In the genomic region with DNA sequence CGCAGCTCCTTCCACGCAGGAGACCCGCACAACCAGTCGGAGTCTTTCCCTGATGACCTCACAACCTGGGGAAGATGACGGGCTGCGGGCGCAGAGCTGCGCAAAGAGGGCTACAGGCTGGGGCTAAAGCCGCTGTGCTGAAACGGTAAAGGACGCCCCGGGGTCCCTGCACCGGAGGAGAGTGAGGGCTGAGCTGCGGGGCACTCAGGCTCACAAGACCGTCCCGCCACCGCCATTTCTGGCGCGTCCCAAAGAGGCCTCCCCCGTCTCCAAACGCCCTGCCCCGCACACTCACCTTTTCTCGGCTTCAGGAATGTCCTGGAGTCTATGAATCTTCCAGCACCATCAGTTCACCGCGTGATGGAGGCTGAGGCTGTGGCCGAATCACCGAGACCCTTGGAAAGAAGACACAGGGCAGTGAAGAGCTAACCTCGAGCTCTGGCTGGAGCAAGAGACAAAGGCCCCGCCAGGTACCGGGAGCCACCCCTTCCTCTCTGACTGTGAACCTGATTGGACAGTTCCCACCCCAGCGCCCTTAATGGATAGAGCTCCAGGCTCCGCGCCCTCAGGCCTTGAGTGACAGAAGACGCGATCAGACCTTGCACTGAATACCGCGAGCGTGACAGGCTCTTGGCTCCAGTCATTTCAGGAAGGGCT, we compare ENCODE assay signal across 8 cellular contexts. TPM values are rescaled to one million over a fixed set of nuclear protein-coding genes. Genes with fewer than 3 reads are reported as not detected.
A peak's percentile ranks its signal among the peaks of the same experiment; 100 is the strongest.
DNase-seq lines count a peak whose midpoint lies in the region; ATAC-seq, FAIRE-seq and TF ChIP-seq lines count a peak whose summit lies in the region.

No MANE protein-coding gene starts in this region.

- peaks cover 24% of the 10 kb centered on the region for H3K9me3 Mint-ChIP-seq in dendritic cell treated with granulocyte-macrophage colony-stimulating factor and Interleukin-4, amounts not matched to agents 40 ng/mL and 50 ng/mL, for 4 days
- H3K9me3 Mint-ChIP-seq in naive B cell: peaks cover 0 to 12% (median 5%) of the 10 kb centered on the region in 7 donors

- H3K4me1 ChIP-seq in right lobe of liver (no peaks in the 10 kb centered on the region), HepG2 (ENCODE audit: insufficient read depth, low read length) (no peaks in the 10 kb centered on the region), SJCRH30 (no peaks in the 10 kb centered on the region)

- H2AFZ ChIP-seq in HepG2 (ENCODE audit: low read length) (no peak overlapping the region), SU-DHL-6 (ENCODE audit: low read depth, low read length, severe bottlenecking) (peak overlapping the region; percentile 76)

- peaks cover 8% of the 10 kb centered on the region for H3K27me3 Mint-ChIP-seq in dendritic cell treated with granulocyte-macrophage colony-stimulating factor and Interleukin-4, amounts not matched to agents 40 ng/mL and 50 ng/mL, for 4 days
- peaks cover 0 to 4% (median 0%) of the 10 kb centered on the region in 3 donors for H3K27me3 Mint-ChIP-seq in naive B cell

- no TSS peak for BruUV-seq in HepG2 (replicated peaks; lab: Mats Ljungman, UMichigan)

- H4K20me1 ChIP-seq in HepG2 (ENCODE audit: insufficient read depth, low read length): no peaks in the 10 kb centered on the region
- no peaks in the 10 kb centered on the region for H4K20me1 ChIP-seq in SU-DHL-6 (ENCODE audit: low read depth, low read length)

- H3K36me3 Mint-ChIP-seq in dendritic cell treated with granulocyte-macrophage colony-stimulating factor and Interleukin-4, amounts not matched to agents 40 ng/mL and 50 ng/mL, for 4 days (ENCODE audit: low read depth): peaks cover 9% of the 10 kb centered on the region
- H3K36me3 Mint-ChIP-seq in naive B cell: peaks cover 0 to 6% of the 10 kb centered on the region in 2 donors

- TF ChIP-seq EP300 in HepG2 (IDR thresholded peaks at IDR 0.05; ENCODE audit: low read depth in 2 of 2, low read length in 2 of 2) (no peak), HepG2 (CRISPR knock-in tag; IDR thresholded peaks at IDR 0.05; ENCODE audit: borderline replicate concordance) (no peak)

- intact Hi-C loops in right lobe of liver (cut with DNase I) (no loop called here), HepG2 (cut with micrococcal nuclease; ENCODE audit: unreplicated experiment) (no loop called here)
- intact Hi-C loops in dendritic cell treated with granulocyte-macrophage colony-stimulating factor and Interleukin-4, amounts not matched to agents 40 ng/mL and 50 ng/mL, for 4 days (cut with micrococcal nuclease): no loop called here

- no peaks in the 10 kb centered on the region for H3K9me2 ChIP-seq in SU-DHL-6 (replicated peaks; ENCODE audit: insufficient read depth, low read length)

- no peak overlapping the region for H3K27ac ChIP-seq in right lobe of liver
- no peak overlapping the region for H3K27ac ChIP-seq in HepG2 (ENCODE audit: extremely low read length, insufficient read depth, low read length)
- H3K27ac ChIP-seq in SU-DHL-6 (ENCODE audit: low read depth, low read length): peak overlapping the region; percentile 37; the same call in 1 of the 2 replicates
- no peak overlapping the region for H3K27ac ChIP-seq in SJCRH30

- no peak overlapping the region for H3K4me2 ChIP-seq in HepG2 (ENCODE audit: low read depth, low read length)
- peak overlapping the region; percentile 63 for H3K4me2 ChIP-seq in SU-DHL-6 (ENCODE audit: low read depth, low read length, poor library complexity, severe bottlenecking)

- H3K27me3 ChIP-seq in right lobe of liver (no peaks in the 10 kb centered on the region), HepG2 (ENCODE audit: control insufficient read depth in 1 of 2, insufficient read depth in 2 of 2, low read length in 2 of 2) (no peaks in the 10 kb centered on the region), SU-DHL-6 (ENCODE audit: low read length) (no peaks in the 10 kb centered on the region), SJCRH30 (no peaks in the 10 kb centered on the region)

- no peak for DNase-seq in right lobe of liver
- DNase-seq in HepG2 (ENCODE audit: low spot score): no peak
- peak; percentile 26 for DNase-seq in naive B cell
- no peak for DNase-seq in SJCRH30
- no peak for DNase-seq in mesenteric fat pad (ENCODE audit: low spot score)

- no peaks in the 10 kb centered on the region for H3K9me3 ChIP-seq in right lobe of liver
- peaks cover 46% of the 10 kb centered on the region for H3K9me3 ChIP-seq in HepG2 (ENCODE audit: low read length)
- no peaks in the 10 kb centered on the region for H3K9me3 ChIP-seq in SU-DHL-6 (ENCODE audit: insufficient read depth, low read length)
- no peaks in the 10 kb centered on the region for H3K9me3 ChIP-seq in SJCRH30 (replicated peaks)

- H3K4me3 Mint-ChIP-seq in dendritic cell treated with granulocyte-macrophage colony-stimulating factor and Interleukin-4, amounts not matched to agents 40 ng/mL and 50 ng/mL, for 4 days: peak overlapping the region; percentile 69
- H3K4me3 Mint-ChIP-seq in naive B cell: peak overlapping the region; percentile 86 to 99 (median 90)

- H3K9ac ChIP-seq in HepG2 (ENCODE audit: insufficient read depth, low read depth, low read length) (no peak overlapping the region), SU-DHL-6 (ENCODE audit: low read length) (peak overlapping the region; percentile 73)

- in situ Hi-C loops in HepG2 (cut with HindIII; ENCODE audit: extremely low pct_ligation_motif_present, low pct_unique_long_range_greater_than_20kb): no loop called here

- FAIRE-seq in HepG2 (lab: Jason Lieb, UNC): no peak

- H3K4me3 ChIP-seq in right lobe of liver (no peak overlapping the region), HepG2 (replicated peaks in 1 of 3; ENCODE audit: insufficient read depth in 1 of 3, low read depth in 2 of 3, low read length in 3 of 3) (no peak overlapping the region), SU-DHL-6 (ENCODE audit: insufficient read depth, low read length, poor library complexity, severe bottlenecking) (peak overlapping the region; percentile 83), SJCRH30 (no peak overlapping the region)

- H3K36me3 ChIP-seq in right lobe of liver: no peaks in the 10 kb centered on the region
- no peaks in the 10 kb centered on the region for H3K36me3 ChIP-seq in HepG2 (replicated peaks in 1 of 2; ENCODE audit: control insufficient read depth in 1 of 2, insufficient read depth in 2 of 2, low read length in 2 of 2)
- no peaks in the 10 kb centered on the region for H3K36me3 ChIP-seq in SU-DHL-6 (ENCODE audit: low read length)
- H3K36me3 ChIP-seq in SJCRH30: no peaks in the 10 kb centered on the region

- peak overlapping the region; percentile 25 for H3K27ac Mint-ChIP-seq in dendritic cell treated with granulocyte-macrophage colony-stimulating factor and Interleukin-4, amounts not matched to agents 40 ng/mL and 50 ng/mL, for 4 days
- H3K27ac Mint-ChIP-seq in naive B cell: peak overlapping the region in 4 of 6 donors; percentile 1 to 93 (median 50)

- ATAC-seq in right lobe of liver: peak; percentile 35 to 68 (median 62)
- no peak for ATAC-seq in HepG2
- ATAC-seq in naive B cell (ENCODE audit: low read depth in 2 of 2): peak; percentile 92 to 97
- ATAC-seq in GM21390 (IDR thresholded peaks at IDR 0.05; ENCODE audit: unreplicated experiment): no peak

- no peaks in the 10 kb centered on the region for H3K79me2 ChIP-seq in HepG2 (ENCODE audit: insufficient read depth, low read length)
- peaks cover 14% of the 10 kb centered on the region; the same call in 1 of the 2 replicates for H3K79me2 ChIP-seq in SU-DHL-6 (ENCODE audit: insufficient read depth, low read length)

- POLR2A ChIA-PET in HepG2 (lab: Yijun Ruan, JAX): no interaction called here

- no peak for TF ChIP-seq CTCF in right lobe of liver (IDR thresholded peaks at IDR 0.05)
- no peak for TF ChIP-seq CTCF in HepG2 (CRISPR knock-in tag; IDR thresholded peaks at IDR 0.05)
- no peak for TF ChIP-seq CTCF in SU-DHL-6 (IDR thresholded peaks at IDR 0.05; ENCODE audit: insufficient read depth, low read length, poor library complexity, severe bottlenecking)

- H3F3A ChIP-seq in SU-DHL-6 (ENCODE audit: insufficient read depth): no peaks in the 10 kb centered on the region

- TF ChIP-seq POLR2A in right lobe of liver (IDR thresholded peaks at IDR 0.05) (no peak), HepG2 (IDR thresholded peaks at IDR 0.05; ENCODE audit: insufficient read depth in 1 of 2, low read depth in 2 of 2, low read length in 2 of 2) (no peak)

- CTCF ChIA-PET in HepG2 (lab: Yijun Ruan, JAX; ENCODE audit: low intra/inter-chr PET ratio, low total read pairs): no interaction called here

- no peak for TF ChIP-seq RAD21 in HepG2 (CRISPR knock-in tag; IDR thresholded peaks at IDR 0.05)

- H3K4me1 Mint-ChIP-seq in dendritic cell treated with granulocyte-macrophage colony-stimulating factor and Interleukin-4, amounts not matched to agents 40 ng/mL and 50 ng/mL, for 4 days (ENCODE audit: low read depth): peaks cover 11% of the 10 kb centered on the region
- peaks cover 11 to 13% (median 11%) of the 10 kb centered on the region in 3 donors for H3K4me1 Mint-ChIP-seq in naive B cell

- 8% methylated on average over 25 of the region's 38 CpGs for whole genome bisulfite sequencing in right lobe of liver (ENCODE audit: insufficient coverage, low coverage, low lambda C conversion rate, missing lambda C conversion rate)
- 61% methylated on average over 28 of the region's 38 CpGs for WGBS in HepG2 (ENCODE audit: low lambda C conversion rate)

RNA-seq across cellular contexts. Expression of a gene that starts 41.8 kb away (rescaled TPM):
- total RNA-seq in right lobe of liver (1 to 10 TPM; 4.8 to 9.6 (median 7.6) TPM), HepG2 (2016; rRNA removed; fragmentation: Illumina TruSeq; extraction: Trizol) (3.3 and 5.9 TPM in 2 replicates), mesenteric fat pad (7.0 TPM)
- total RNA-seq in HepG2 (2016; cell fraction: cytosol; rRNA removed; fragmentation: Illumina TruSeq; extraction: Trizol; ENCODE audit: low read depth): 1.6 and 1.7 TPM in 2 replicates
- 4.3 and 4.7 TPM in 2 replicates for total RNA-seq in HepG2 (2016; cell fraction: insoluble cytoplasmic fraction; rRNA removed; fragmentation: Illumina TruSeq; extraction: Trizol)
- total RNA-seq in HepG2 (2016; cell fraction: membrane; rRNA removed; fragmentation: Illumina TruSeq; extraction: Trizol): 5.2 and 5.4 TPM in 2 replicates
- total RNA-seq in HepG2 (2016; cell fraction: nucleus; rRNA removed; fragmentation: Illumina TruSeq; extraction: Trizol): 5.0 and 5.5 TPM in 2 replicates
- polyA plus RNA-seq in HepG2 (2011; rRNA removed) (3.2 and 3.4 TPM in 2 replicates), naive B cell (ENCODE audit: low read depth in 6 of 6) (10 to 100 TPM; 21.3 to 31.8 (median 25.9) TPM)
- 2.7 and 3.3 TPM in 2 replicates for polyA plus RNA-seq in HepG2 (2011; cell fraction: cytosol; rRNA removed)
- 4.4 and 5.2 TPM in 2 replicates for polyA plus RNA-seq in HepG2 (2011; cell fraction: nucleus; rRNA removed)
- 1.8 and 2.8 TPM in 2 replicates for polyA plus RNA-seq in HepG2 (2012)
- polyA plus RNA-seq in HepG2 (2016; cell fraction: cytosol; fragmentation: Illumina TruSeq; extraction: Trizol; ENCODE audit: low read depth): 1.7 and 1.8 TPM in 2 replicates
- polyA plus RNA-seq in HepG2 (2016; cell fraction: insoluble cytoplasmic fraction; fragmentation: Illumina TruSeq; extraction: Trizol; ENCODE audit: low read depth): 3.7 and 4.1 TPM in 2 replicates
- 3.3 and 3.7 TPM in 2 replicates for polyA plus RNA-seq in HepG2 (2016; cell fraction: membrane; fragmentation: Illumina TruSeq; extraction: Trizol; ENCODE audit: low read depth)
- 3.6 and 4.8 TPM in 2 replicates for polyA plus RNA-seq in HepG2 (2016; cell fraction: nucleus; fragmentation: Illumina TruSeq; extraction: Trizol; ENCODE audit: insufficient read depth, low read depth)
- polyA minus RNA-seq in HepG2 (2011; rRNA and poly(A)+ RNA removed; ENCODE audit: low replicate concordance): 5.1 TPM in 1 of 2 replicates, not detected in the other
- 1.8 and 2.8 TPM in 2 replicates for polyA minus RNA-seq in HepG2 (2011; cell fraction: cytosol; rRNA and poly(A)+ RNA removed)
- 9.9 and 11.6 TPM in 2 replicates for polyA minus RNA-seq in HepG2 (2011; cell fraction: nucleus; rRNA and poly(A)+ RNA removed)
- 8.5 and 8.8 TPM in 2 replicates for total RNA-seq in SJCRH30 (2014; rRNA removed; shearing (Covaris generic))

Comparison
In these comparisons a context has a peak if more than half of its experiments do, and no peak if none do; other contexts are left out.
1. ATAC-seq: peak in right lobe of liver (4 of 4) and naive B cell (2 of 2); none in HepG2 (single experiment) and GM21390 (single experiment).